ENCODE assay signal across 4 cellular contexts in genomic region chr15:50494547-50494946, GRCh38. TPM values are rescaled to one million over a fixed set of nuclear protein-coding genes. Genes with fewer than 3 reads are reported as not detected.
"Had no signal": no experiment of that assay in that cellular context is flagged by ENCODE, and none has a peak within 500 bp of the region (broad histone marks: within the 10 kb centered on the region; RNA-seq: fewer than 3 reads in every experiment).

No MANE protein-coding gene starts in this region.

RNA-seq across cellular contexts. Expression of gene USP50, which starts 51.9 kb away (rescaled TPM):
- total RNA-seq: HT-29, K562 had no signal
- polyA plus RNA-seq: HepG2, IgD-negative memory B cell, K562 had no signal
